8 cellular contexts compared by ENCODE assay signal in the genomic region with DNA sequence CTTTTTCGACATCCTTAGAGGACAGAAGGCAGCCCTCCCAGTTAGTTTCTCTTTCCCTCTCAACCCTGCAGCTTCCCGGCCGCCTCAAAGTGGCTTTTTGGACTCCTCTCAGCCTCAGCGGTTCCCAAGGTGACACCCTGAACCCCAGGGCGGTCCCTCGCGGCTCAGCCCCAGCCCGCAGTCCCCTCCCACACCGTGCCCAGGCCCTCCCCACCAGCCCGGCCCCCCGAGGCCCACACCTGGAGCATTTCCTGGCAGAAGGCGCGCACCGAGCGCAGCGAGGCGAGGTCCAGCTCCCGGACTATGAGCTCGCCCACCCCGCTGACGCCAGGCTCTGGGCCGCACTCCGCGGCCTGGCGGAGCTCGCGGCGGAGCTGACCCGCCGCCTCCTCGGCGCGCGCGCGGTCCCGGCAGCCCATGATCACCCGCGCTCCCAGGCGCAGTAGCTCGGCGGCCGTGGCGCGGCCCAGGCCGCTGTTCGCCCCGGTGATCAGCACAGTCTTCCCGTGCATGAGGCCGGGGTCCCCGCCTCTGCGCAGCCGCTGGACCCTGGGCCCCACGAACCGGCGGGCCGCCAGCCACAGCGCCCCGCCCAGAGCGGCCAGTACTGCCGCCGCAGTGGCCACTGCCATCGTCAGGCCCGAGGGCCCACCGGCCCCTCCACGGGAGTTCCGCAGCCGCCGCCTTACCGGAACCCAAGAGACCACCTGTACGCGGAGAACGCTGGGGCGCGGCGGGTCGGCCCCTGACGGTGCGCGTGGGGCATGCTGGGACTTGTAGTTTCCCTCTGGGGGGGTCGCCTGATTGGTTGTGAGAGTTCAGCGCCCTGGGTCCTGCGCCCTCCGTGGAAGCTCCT. TPM values are rescaled to one million over a fixed set of nuclear protein-coding genes. Genes with fewer than 3 reads are reported as not detected.
DNase-seq lines count a peak whose midpoint lies in the region; ATAC-seq and TF ChIP-seq lines count a peak whose summit lies in the region.

A gene with protein sequence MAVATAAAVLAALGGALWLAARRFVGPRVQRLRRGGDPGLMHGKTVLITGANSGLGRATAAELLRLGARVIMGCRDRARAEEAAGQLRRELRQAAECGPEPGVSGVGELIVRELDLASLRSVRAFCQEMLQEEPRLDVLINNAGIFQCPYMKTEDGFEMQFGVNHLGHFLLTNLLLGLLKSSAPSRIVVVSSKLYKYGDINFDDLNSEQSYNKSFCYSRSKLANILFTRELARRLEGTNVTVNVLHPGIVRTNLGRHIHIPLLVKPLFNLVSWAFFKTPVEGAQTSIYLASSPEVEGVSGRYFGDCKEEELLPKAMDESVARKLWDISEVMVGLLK (minus strand): TSS at position 713 of the 856 bp plus-strand sequence. CDS start 81 bp downstream, at position 632.

- in situ Hi-C loops in ACHN (cut with HindIII; ENCODE audit: low pct_ligation_motif_present, low pct_unique_long_range_greater_than_20kb, low sequenced_read_pairs) (no loop called here), mammary epithelial cell (cut with MboI; ENCODE audit: low sequenced_read_pairs in 2 of 2) (no loop called here)

- H3K4me1 ChIP-seq in mammary epithelial cell (ENCODE audit: insufficient read depth, low read length) (peaks cover 10% of the 10 kb centered on the region), iPS-20b (ENCODE audit: insufficient read depth, low read length) (peaks cover 17% of the 10 kb centered on the region; the same call in 1 of the 2 replicates)

- peaks cover 6% of the 10 kb centered on the region for H3K36me3 ChIP-seq in WERI-Rb-1
- H3K36me3 ChIP-seq in mammary epithelial cell (ENCODE audit: insufficient read depth, low read length), result peaks cover 7% of the 10 kb centered on the region
- peaks cover 6% of the 10 kb centered on the region for H3K36me3 ChIP-seq in iPS-20b (ENCODE audit: insufficient read depth, low read depth, low read length)

- H2AFZ ChIP-seq in mammary epithelial cell (ENCODE audit: low read depth, low read length), result peak within 1 kb of the TSS; percentile 88

- H3K9ac ChIP-seq in mammary epithelial cell (ENCODE audit: insufficient read depth, low read length) (peak within 1 kb of the TSS; percentile 79), iPS-20b (ENCODE audit: low read depth, low read length) (peak within 1 kb of the TSS; percentile 69)

- 2% methylated on average over 32 of the region's 84 CpGs for WGBS in mammary epithelial cell (ENCODE audit: low coverage, missing lambda C conversion rate)

- DNase-seq in ACHN (peak; percentile 92), NCI-H2227 (lab: John Stamatoyannopoulos, UW; ENCODE audit: unreplicated experiment) (peak; percentile 94), WERI-Rb-1 (peak; percentile 99), mammary epithelial cell (peak; percentile 88)

- H3K9me3 ChIP-seq in WERI-Rb-1 (ENCODE audit: severe bottlenecking) (no peaks in the 10 kb centered on the region), mammary epithelial cell (replicated peaks; ENCODE audit: insufficient read depth, low read length) (peaks cover 5% of the 10 kb centered on the region), iPS-20b (ENCODE audit: insufficient read depth, low read depth, low read length) (no peaks in the 10 kb centered on the region)

- intact Hi-C loops in mammary epithelial cell (cut with micrococcal nuclease), result loop anchor here (1.0 to 5.0 kb wide), 2 partner anchors 40 to 62 kb away; no protein-coding TSS in a partner anchor

- CTCF ChIA-PET in mammary epithelial cell (lab: Charles Lee; ENCODE audit: low non-redundant PET), result interaction anchor here (0.6 kb wide), 2 partner anchors 150 to 675 kb away, joined by 3 read pairs; no protein-coding TSS in a partner anchor

- TF ChIP-seq CTCF in WERI-Rb-1 (IDR thresholded peaks at IDR 0.05; ENCODE audit: low read depth, low read length) (no peak), mammary epithelial cell (conservative IDR thresholded peaks at IDR 0.05 in 1 of 2, IDR thresholded peaks at IDR 0.05 in 1 of 2; ENCODE audit: extremely low read depth in 1 of 2, insufficient read depth in 1 of 2, low read depth in 1 of 2, low read length in 2 of 2) (no peak)

- H3K27me3 ChIP-seq in WERI-Rb-1 (ENCODE audit: insufficient read depth, low read depth, severe bottlenecking) (no peaks in the 10 kb centered on the region), mammary epithelial cell (ENCODE audit: insufficient read depth, low read length) (no peaks in the 10 kb centered on the region), iPS-20b (ENCODE audit: insufficient read depth, low read length) (no peaks in the 10 kb centered on the region)

- H3K27ac ChIP-seq in WERI-Rb-1 (peak within 1 kb of the TSS; percentile 85), mammary epithelial cell (ENCODE audit: insufficient read depth, low read depth, low read length) (peak within 1 kb of the TSS; percentile 74), iPS-20b (ENCODE audit: low read length) (peak within 1 kb of the TSS; percentile 13), skin epidermis (peak within 1 kb of the TSS; percentile 92 to 100 (median 97))

- peak; percentile 98 for ATAC-seq in GM18873 (IDR thresholded peaks at IDR 0.05; ENCODE audit: low FRiP score, unreplicated experiment)
- ATAC-seq in HG03139 (IDR thresholded peaks at IDR 0.05; ENCODE audit: unreplicated experiment), result peak; percentile 94

- H3K79me2 ChIP-seq in mammary epithelial cell (ENCODE audit: insufficient read depth, low read length), result peaks cover 50% of the 10 kb centered on the region

- H4K20me1 ChIP-seq in mammary epithelial cell (ENCODE audit: insufficient read depth, low read length), result no peaks in the 10 kb centered on the region

- no TSS peak for BruUV-seq in mammary epithelial cell (replicated peaks; lab: Mats Ljungman, UMichigan)

- dilution Hi-C loops in mammary epithelial cell (cut with HindIII; ENCODE audit: low sequenced_read_pairs), result loop anchor here (5.0 kb wide), 1 partner anchor 47 kb away; no protein-coding TSS in a partner anchor

- H3K4me2 ChIP-seq in mammary epithelial cell (ENCODE audit: insufficient read depth, low read depth, low read length), result peak within 1 kb of the TSS; percentile 81

- peak within 1 kb of the TSS; percentile 71 for H3K4me3 ChIP-seq in WERI-Rb-1 (ENCODE audit: low read depth, low read length)
- peak within 1 kb of the TSS; percentile 50 to 81 (median 62) for H3K4me3 ChIP-seq in mammary epithelial cell (replicated peaks in 1 of 3; ENCODE audit: insufficient read depth in 1 of 3, low read depth in 2 of 3, low read length in 3 of 3)
- H3K4me3 ChIP-seq in iPS-20b (ENCODE audit: low read length), result peak within 1 kb of the TSS; percentile 93
- peak within 1 kb of the TSS; percentile 81 to 97 (median 93) for H3K4me3 ChIP-seq in skin epidermis

RNA-seq across cellular contexts. Expression of the gene that starts here (rescaled TPM):
- 10 to 100 TPM; 19.5 to 20.0 TPM for total RNA-seq in mammary epithelial cell
- polyA plus RNA-seq in mammary epithelial cell, result 16.4 TPM
- polyA minus RNA-seq in mammary epithelial cell, result 5.7 TPM

Comparison
In these comparisons a context has a peak if more than half of its experiments do, and no peak if none do; other contexts are left out.
1. Peak in every context shown above with its lines: DNase-seq, ATAC-seq, H3K4me3 ChIP-seq and H3K27ac ChIP-seq.
2. H3K27ac ChIP-seq: peak in every context shown above with its lines; median percentile 97 in skin epidermis; 85 in WERI-Rb-1; 74 in mammary epithelial cell; 13 in iPS-20b.